17 cellular contexts compared by ENCODE assay signal in the genomic region with DNA sequence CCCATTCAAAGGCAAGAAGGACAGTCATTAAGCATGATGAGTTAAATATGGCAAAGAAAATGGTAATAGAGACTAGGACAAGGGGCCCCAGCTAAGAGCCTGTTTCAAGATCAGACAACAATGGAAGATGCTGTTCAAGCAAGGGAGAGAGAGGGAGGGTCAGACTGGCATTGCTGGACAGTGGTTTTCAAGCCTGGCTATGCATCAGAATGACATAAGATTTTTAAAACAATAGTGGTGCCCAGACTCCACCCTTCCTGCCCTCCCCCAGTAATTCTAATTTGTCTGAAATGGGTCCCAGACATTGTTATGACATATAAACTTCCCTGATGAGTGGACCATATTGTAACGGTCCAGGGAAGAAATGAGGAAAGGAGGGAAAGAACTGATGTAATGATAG.
DNase-seq lines count a peak whose midpoint lies in the region; ATAC-seq and TF ChIP-seq lines count a peak whose summit lies in the region.
"Had no signal": no experiment of that assay in that cellular context is flagged by ENCODE, and none has a peak within 500 bp of the region (broad histone marks: within the 10 kb centered on the region; RNA-seq: fewer than 3 reads in every experiment).

No MANE protein-coding gene starts in this region.

- no peaks in the 10 kb centered on the region for H3K4me1 ChIP-seq in aorta (ENCODE audit: control insufficient read depth in 1 of 2, insufficient read depth in 2 of 2, low read length in 2 of 2)
- peaks cover 4% of the 10 kb centered on the region for H3K4me1 ChIP-seq in vagina

- H3K4me3 Mint-ChIP-seq in activated CD4-positive, alpha-beta T cell treated with anti-CD3 and anti-CD28 coated beads, Interleukin-2, amount 10 ng/mL, durations not matched to agents 7 days and 5 days, result no peak overlapping the region
- H3K4me3 Mint-ChIP-seq in neural crest cell, result no peak overlapping the region
- H3K4me3 Mint-ChIP-seq: B cell; CD8-positive, alpha-beta T cell had no signal

- H3K27me3 ChIP-seq in aorta (ENCODE audit: control insufficient read depth in 1 of 2, insufficient read depth in 2 of 2, low read length in 1 of 2) (no peaks in the 10 kb centered on the region), vagina (no peaks in the 10 kb centered on the region)

- TF ChIP-seq POLR2A in vagina (IDR thresholded peaks at IDR 0.05), result no peak

- peaks cover 5% of the 10 kb centered on the region for H3K36me3 Mint-ChIP-seq in activated CD4-positive, alpha-beta T cell treated with anti-CD3 and anti-CD28 coated beads, Interleukin-2, amount 10 ng/mL, durations not matched to agents 7 days and 5 days (ENCODE audit: low read depth)
- H3K36me3 Mint-ChIP-seq in neural crest cell (ENCODE audit: low read depth), result no peaks in the 10 kb centered on the region
- H3K36me3 Mint-ChIP-seq: CD8-positive, alpha-beta T cell had no signal

- peaks cover 8% of the 10 kb centered on the region for H3K4me1 Mint-ChIP-seq in activated CD4-positive, alpha-beta T cell treated with anti-CD3 and anti-CD28 coated beads, Interleukin-2, amount 10 ng/mL, durations not matched to agents 7 days and 5 days
- H3K4me1 Mint-ChIP-seq in neural crest cell, result peaks cover 22% of the 10 kb centered on the region

- intact Hi-C loops in aorta (cut with DNase I) (no loop called here), vagina (cut with DNase I) (no loop called here)

- peaks cover 10% of the 10 kb centered on the region for H3K27me3 Mint-ChIP-seq in activated CD4-positive, alpha-beta T cell treated with anti-CD3 and anti-CD28 coated beads, Interleukin-2, amount 10 ng/mL, durations not matched to agents 7 days and 5 days
- H3K27me3 Mint-ChIP-seq in neural crest cell (ENCODE audit: low read depth), result no peaks in the 10 kb centered on the region

- H3K27ac ChIP-seq in aorta (ENCODE audit: low read depth in 1 of 2, low read length in 2 of 2) (no peak overlapping the region), vagina (no peak overlapping the region)
- H3K27ac ChIP-seq: C4-2B, HL-60 had no signal

- TF ChIP-seq CTCF in neural crest cell (conservative IDR thresholded peaks at IDR 0.05) (no peak), vagina (IDR thresholded peaks at IDR 0.05) (no peak)

- H3K36me3 ChIP-seq in aorta (ENCODE audit: control insufficient read depth in 1 of 2, insufficient read depth in 2 of 2, low read length in 1 of 2) (no peaks in the 10 kb centered on the region), vagina (no peaks in the 10 kb centered on the region)

- ATAC-seq in GM18867 (IDR thresholded peaks at IDR 0.05; ENCODE audit: unreplicated experiment) (no peak), aorta (ENCODE audit: low FRiP score) (no peak)
- ATAC-seq: CD8-positive, alpha-beta T cell had no signal

- H3K9me3 ChIP-seq in aorta (ENCODE audit: control insufficient read depth, low read length) (no peaks in the 10 kb centered on the region), vagina (no peaks in the 10 kb centered on the region)

- WGBS in aorta, 2 donors, result 56 to 57% methylated on average over 1 of the region's 1 CpG

- peak overlapping the region; percentile 43 for H3K27ac Mint-ChIP-seq in activated CD4-positive, alpha-beta T cell treated with anti-CD3 and anti-CD28 coated beads, Interleukin-2, amount 10 ng/mL, durations not matched to agents 7 days and 5 days
- peak overlapping the region; percentile 38 for H3K27ac Mint-ChIP-seq in neural crest cell (ENCODE audit: unreplicated experiment)
- H3K27ac Mint-ChIP-seq: B cell; CD8-positive, alpha-beta T cell had no signal

- DNase-seq in activated CD4-positive, alpha-beta T cell treated with anti-CD3 and anti-CD28 coated beads, Interleukin-2, amount 10 ng/mL, durations not matched to agents 7 days and 5 days, result no peak
- no peak for DNase-seq in activated CD4-positive, alpha-beta T cell treated with anti-CD3 and anti-CD28 coated beads, Interleukin-2, amount 50 U/mL, for 4 hours
- DNase-seq in fibroblast of peridontal ligament (ENCODE audit: extremely low read depth), result peak; percentile 40
- DNase-seq in neural crest cell (ENCODE audit: low read depth, low spot score), result no peak
- DNase-seq in aorta, result no peak
- no peak for DNase-seq in vagina (ENCODE audit: extremely low spot score in 2 of 2)
- DNase-seq: 8988T; CD8-positive, alpha-beta T cell; COR-L47; DMS153; DMS79 treated with DMSO at 0.1 percent for 48 hours; EL; HCEC 1CT had no signal

- H3K9me3 Mint-ChIP-seq in activated CD4-positive, alpha-beta T cell treated with anti-CD3 and anti-CD28 coated beads, Interleukin-2, amount 10 ng/mL, durations not matched to agents 7 days and 5 days, result peaks cover 6% of the 10 kb centered on the region
- H3K9me3 Mint-ChIP-seq in neural crest cell, result no peaks in the 10 kb centered on the region
- H3K9me3 Mint-ChIP-seq: CD8-positive, alpha-beta T cell had no signal

- H3K4me3 ChIP-seq in aorta (ENCODE audit: low read length in 2 of 2) (no peak overlapping the region), vagina (no peak overlapping the region)

- POLR2A ChIA-PET in activated CD4-positive, alpha-beta T cell treated with anti-CD3 and anti-CD28 coated beads, Interleukin-2, amount 10 ng/mL, durations not matched to agents 7 days and 5 days (lab: Charles Lee), result no interaction called here

- CTCF ChIA-PET in activated CD4-positive, alpha-beta T cell treated with anti-CD3 and anti-CD28 coated beads, Interleukin-2, amount 10 ng/mL, durations not matched to agents 7 days and 5 days (lab: Charles Lee), result no interaction called here
